In genomic region chr19:40444181-40445005, GRCh38 we compare ENCODE assay signal across 8 cellular contexts. TPM values are rescaled to one million over a fixed set of nuclear protein-coding genes. Genes with fewer than 3 reads are reported as not detected.
DNase-seq lines count a peak whose midpoint lies in the region; ATAC-seq, FAIRE-seq and TF ChIP-seq lines count a peak whose summit lies in the region.

SERTAD3 (minus strand) TSS chr19:40444335; CDS start chr19:40442080, 2,255 bp downstream.

- FAIRE-seq in bronchial epithelial cell (lab: Jason Lieb, UNC) = no peak

- no peak for TF ChIP-seq CTCF in AG09309 (IDR thresholded peaks at IDR 0.05; ENCODE audit: control insufficient read depth, insufficient read depth, low read depth, low read length, missing control alignments)
- no peak for TF ChIP-seq CTCF in WI38 (IDR thresholded peaks at IDR 0.05; ENCODE audit: low read depth, low read length)
- TF ChIP-seq CTCF in bronchial epithelial cell (IDR thresholded peaks at IDR 0.05; ENCODE audit: insufficient read depth, low read length, severe bottlenecking) = no peak

- peaks cover 19% of the 10 kb centered on the region for H3K36me3 ChIP-seq in bronchial epithelial cell (ENCODE audit: control insufficient read depth, insufficient read depth, low read length)

- no peaks in the 10 kb centered on the region for H3K27me3 ChIP-seq in bronchial epithelial cell (ENCODE audit: control insufficient read depth, insufficient read depth, low read length)

- ATAC-seq in GM18909 (IDR thresholded peaks at IDR 0.05; ENCODE audit: poor library complexity, unreplicated experiment) = peak; percentile 69
- ATAC-seq in HG03159 (IDR thresholded peaks at IDR 0.05; ENCODE audit: unreplicated experiment) = peak; percentile 66

- H3K4me3 ChIP-seq in AG09309 (ENCODE audit: control insufficient read depth, low read depth, low read length) (peak within 1 kb of the TSS; percentile 91), WI38 (ENCODE audit: low read depth, low read length) (peak within 1 kb of the TSS; percentile 100), bronchial epithelial cell (ENCODE audit: low read depth, low read length) (peak within 1 kb of the TSS; percentile 78)

- DNase-seq in AG09309 (ENCODE audit: low read depth) (peak; percentile 69), NCI-H2227 treated with DMSO at 0.1 percent for 48 hours (lab: John Stamatoyannopoulos, UW) (peak; percentile 100), bronchial epithelial cell (ENCODE audit: low read depth) (peak; percentile 78), inferior parietal cortex (ENCODE audit: extremely low spot score) (peak; percentile 95)
- peak; percentile 91 to 94 for DNase-seq in stimulated activated CD4-positive, alpha-beta T cell treated with anti-CD3 and anti-CD28 coated beads, Interleukin-12 subunit alpha, Interleukin-12 subunit beta, amount 100 ng/mL, for 24 hours (ENCODE audit: low read depth in 2 of 2)

RNA-seq across cellular contexts. Expression of gene SERTAD3, which starts in this region (rescaled TPM):
- total RNA-seq in bronchial epithelial cell = 23.2 and 33.7 TPM in 2 replicates

Comparison
In these comparisons a context has a peak if more than half of its experiments do, and no peak if none do; other contexts are left out.
1. Peak in every context shown above with its lines: DNase-seq, ATAC-seq and H3K4me3 ChIP-seq.